Comparison of ENCODE assay signal across 8 cellular contexts in genomic region chr5:134873494-134873893, GRCh38. TPM values are rescaled to one million over a fixed set of nuclear protein-coding genes. Genes with fewer than 3 reads are reported as not detected.
DNase-seq lines count a peak whose midpoint lies in the region; ATAC-seq and TF ChIP-seq lines count a peak whose summit lies in the region.

No MANE protein-coding gene starts in this region.

- H3K9me3 ChIP-seq in DOHH2 (ENCODE audit: control insufficient read depth, insufficient read depth, low read length) (no peaks in the 10 kb centered on the region), OCI-LY7 (ENCODE audit: low read length) (no peaks in the 10 kb centered on the region), parathyroid adenoma (ENCODE audit: control insufficient read depth, low read length) (no peaks in the 10 kb centered on the region)

- no peaks in the 10 kb centered on the region for H3K9me2 ChIP-seq in DOHH2 (replicated peaks; ENCODE audit: control insufficient read depth, low read length)
- H3K9me2 ChIP-seq in OCI-LY7 (ENCODE audit: insufficient read depth, low read length): no peaks in the 10 kb centered on the region

- H2AFZ ChIP-seq in OCI-LY7 (ENCODE audit: low read length) (peak overlapping the region; percentile 99), parathyroid adenoma (peak overlapping the region; percentile 76)

- CTCF ChIA-PET in OCI-LY7 (lab: Charles Lee; ENCODE audit: unreplicated experiment): interaction anchor here (0.7 kb wide), 1 partner anchor 31 kb away, joined by 3 read pairs; the partner anchor contains the start of gene PCBD2

- H3K4me2 ChIP-seq in DOHH2 (ENCODE audit: low read length) (peak overlapping the region; percentile 94), OCI-LY7 (ENCODE audit: low read length) (peak overlapping the region; percentile 85), parathyroid adenoma (ENCODE audit: low read length) (peak overlapping the region; percentile 85)

- TF ChIP-seq CTCF in DOHH2 (IDR thresholded peaks at IDR 0.05; ENCODE audit: low read depth, low read length, poor library complexity, severe bottlenecking) (no peak), OCI-LY7 (conservative IDR thresholded peaks at IDR 0.05; ENCODE audit: low read length) (no peak), parathyroid adenoma (IDR thresholded peaks at IDR 0.05) (no peak)

- H3F3A ChIP-seq in DOHH2 (ENCODE audit: control insufficient read depth, insufficient read depth): peaks cover 9% of the 10 kb centered on the region

- ATAC-seq in sciatic nerve: no peak

- H3K27me3 ChIP-seq in DOHH2 (ENCODE audit: control insufficient read depth, low read length) (no peaks in the 10 kb centered on the region), parathyroid adenoma (ENCODE audit: control insufficient read depth, insufficient read depth, low read length) (no peaks in the 10 kb centered on the region)

- H4K20me1 ChIP-seq in DOHH2 (ENCODE audit: control insufficient read depth, insufficient read depth, low read depth, low read length) (no peaks in the 10 kb centered on the region), OCI-LY7 (ENCODE audit: insufficient read depth, low read length) (no peaks in the 10 kb centered on the region)

- BruUV-seq in OCI-LY7 (replicated peaks; lab: Mats Ljungman, UMichigan): TSS peak; percentile 92

- H3K27ac ChIP-seq in DOHH2 (ENCODE audit: low read depth, low read length) (peak overlapping the region; percentile 58), OCI-LY7 (ENCODE audit: low read depth, low read length, poor library complexity, severe bottlenecking) (peak overlapping the region; percentile 54), cingulate gyrus (ENCODE audit: low read depth, low read length) (peak overlapping the region; percentile 97), parathyroid adenoma (peak overlapping the region; percentile 59)

- intact Hi-C loops in OCI-LY7 (cut with micrococcal nuclease; ENCODE audit: unreplicated experiment): loop anchor here (1.0 kb wide), 2 partner anchors 31 to 135 kb away; partner anchors contain the start of gene CAMLG
- intact Hi-C loops in posterior vena cava (cut with DNase I): no loop called here
- intact Hi-C loops in sciatic nerve (cut with DNase I): no loop called here

- H3K36me3 ChIP-seq in DOHH2 (ENCODE audit: control insufficient read depth, low read length) (peaks cover 23% of the 10 kb centered on the region), OCI-LY7 (ENCODE audit: insufficient read depth, low read length) (no peaks in the 10 kb centered on the region), parathyroid adenoma (ENCODE audit: control insufficient read depth, insufficient read depth, low read length) (no peaks in the 10 kb centered on the region)

- DNase-seq in OCI-LY7 (ENCODE audit: low spot score): peak; percentile 59
- DNase-seq in foreskin melanocyte: no peak
- no peak for DNase-seq in posterior vena cava (ENCODE audit: low spot score)
- no peak for DNase-seq in DMS114 treated with DMSO at 0.1 percent for 48 hours (lab: John Stamatoyannopoulos, UW; ENCODE audit: unreplicated experiment)
- DNase-seq in sciatic nerve (ENCODE audit: low spot score): no peak

- H3K4me1 ChIP-seq in DOHH2 (ENCODE audit: control insufficient read depth, low read length): peaks cover 32% of the 10 kb centered on the region
- peaks cover 38% of the 10 kb centered on the region for H3K4me1 ChIP-seq in OCI-LY7 (ENCODE audit: insufficient read depth, low read length, poor library complexity, severe bottlenecking)
- peaks cover 4% of the 10 kb centered on the region for H3K4me1 ChIP-seq in parathyroid adenoma

- H3K9ac ChIP-seq in parathyroid adenoma: no peak overlapping the region

- H3K79me2 ChIP-seq in DOHH2 (ENCODE audit: control insufficient read depth, low read length): peaks cover 38% of the 10 kb centered on the region
- H3K79me2 ChIP-seq in OCI-LY7 (ENCODE audit: insufficient read depth, low read depth, low read length): peaks cover 16% of the 10 kb centered on the region; the same call in 1 of the 2 replicates
- H3K79me2 ChIP-seq in parathyroid adenoma: peaks cover 24% of the 10 kb centered on the region

- H3K4me3 ChIP-seq in DOHH2 (ENCODE audit: low read length) (peak overlapping the region; percentile 91), OCI-LY7 (ENCODE audit: low read depth, low read length, poor library complexity, severe bottlenecking) (peak overlapping the region; percentile 78), parathyroid adenoma (ENCODE audit: low read depth, low read length) (peak overlapping the region; percentile 89)

- POLR2A ChIA-PET in OCI-LY7 (lab: Charles Lee): interaction anchor here (0.5 to 2.1 kb wide), 8 partner anchors 10 to 262 kb away, joined by 3 to 10 read pairs (median 3); partner anchors contain the start of gene PCBD2

RNA-seq across cellular contexts. Expression of gene TXNDC15, which starts 0.7 kb away (rescaled TPM):
- 20.6 and 43.5 TPM in 2 replicates for total RNA-seq in OCI-LY7 (2014; rRNA removed; shearing (Covaris generic))
- total RNA-seq in OCI-LY7 (2022) (31.1 and 37.9 TPM in 2 replicates), posterior vena cava (100 to 1,000 TPM in 1 of 2 donors, 10 to 100 TPM in 1; 76.7 to 103 TPM), sciatic nerve (84.7 TPM)

RNA-seq across cellular contexts. Expression of gene C5orf24, which starts 27.7 kb away (rescaled TPM):
- total RNA-seq in OCI-LY7 (2014; rRNA removed; shearing (Covaris generic)): 28.4 and 36.7 TPM in 2 replicates
- total RNA-seq in OCI-LY7 (2022): 33.8 and 42.4 TPM in 2 replicates
- 10 to 100 TPM; 53.1 to 58.7 TPM for total RNA-seq in posterior vena cava
- 50.1 TPM for total RNA-seq in sciatic nerve

RNA-seq across cellular contexts. Expression of gene PCBD2, which starts 31.4 kb away (rescaled TPM):
- total RNA-seq in OCI-LY7 (2014; rRNA removed; shearing (Covaris generic)): 9.4 and 12.2 TPM in 2 replicates
- 30.7 and 34.3 TPM in 2 replicates for total RNA-seq in OCI-LY7 (2022)
- total RNA-seq in posterior vena cava: 1 to 10 TPM; 7.4 to 8.8 TPM
- 13.6 TPM for total RNA-seq in sciatic nerve
